In genomic region chr18:58995663-58996062, GRCh38 we compare ENCODE assay signal across 25 cellular contexts.
A peak's percentile ranks its signal among the peaks of the same experiment; 100 is the strongest.
DNase-seq lines count a peak whose midpoint lies in the region; ATAC-seq, FAIRE-seq and TF ChIP-seq lines count a peak whose summit lies in the region.
"Had no signal": no experiment of that assay in that cellular context is flagged by ENCODE, and none has a peak within 500 bp of the region (broad histone marks: within the 10 kb centered on the region; RNA-seq: fewer than 3 reads in every experiment).

No MANE protein-coding gene starts in this region.

- no peak overlapping the region for H3K9ac ChIP-seq in endothelial cell of umbilical vein (replicated peaks; ENCODE audit: extremely low read depth, insufficient read depth, low read length)
- H3K9ac ChIP-seq in neural progenitor cell = no peak overlapping the region
- H3K9ac ChIP-seq: BLaER1, parathyroid adenoma had no signal

- FAIRE-seq in endothelial cell of umbilical vein (lab: Jason Lieb, UNC) = no peak
- FAIRE-seq: A204.1, kidney, small intestine had no signal

- peaks cover 14 to 88% (median 77%) of the 10 kb centered on the region in 9 donors for H3K4me1 ChIP-seq in heart right ventricle
- H3K4me1 ChIP-seq in endothelial cell of umbilical vein (ENCODE audit: control insufficient read depth, extremely low read depth, insufficient read depth, low read length) = peaks cover 51% of the 10 kb centered on the region
- H3K4me1 ChIP-seq in neural progenitor cell = no peaks in the 10 kb centered on the region
- peaks cover 24% of the 10 kb centered on the region for H3K4me1 ChIP-seq in upper lobe of right lung
- H3K4me1 ChIP-seq: Caco-2, parathyroid adenoma had no signal

- H3K79me2 ChIP-seq in endothelial cell of umbilical vein (ENCODE audit: control insufficient read depth, insufficient read depth, low read length) (no peaks in the 10 kb centered on the region), neural progenitor cell (ENCODE audit: low read depth) (no peaks in the 10 kb centered on the region)
- H3K79me2 ChIP-seq: parathyroid adenoma had no signal

- H3K9me3 ChIP-seq in heart right ventricle (no peaks in the 10 kb centered on the region), endothelial cell of umbilical vein (replicated peaks; ENCODE audit: control insufficient read depth, insufficient read depth, low read length) (no peaks in the 10 kb centered on the region), neural progenitor cell (ENCODE audit: low read depth) (no peaks in the 10 kb centered on the region), upper lobe of right lung (no peaks in the 10 kb centered on the region)
- H3K9me3 ChIP-seq: Caco-2 had no signal

- POLR2A ChIA-PET in endothelial cell of umbilical vein (lab: Charles Lee) = no interaction called here

- no peaks in the 10 kb centered on the region for H3K9me1 ChIP-seq in endothelial cell of umbilical vein (replicated peaks; ENCODE audit: control insufficient read depth, extremely low read depth, insufficient read depth, low read length)

- TF ChIP-seq CTCF in heart right ventricle (IDR thresholded peaks at IDR 0.05) (no peak), endothelial cell of umbilical vein (IDR thresholded peaks at IDR 0.05; ENCODE audit: extremely low read depth in 1 of 2, insufficient read depth in 1 of 2, low read depth in 1 of 2, low read length in 2 of 2) (no peak), neural progenitor cell (IDR thresholded peaks at IDR 0.05) (no peak), upper lobe of right lung (IDR thresholded peaks at IDR 0.05) (no peak), type B pancreatic cell (conservative IDR thresholded peaks at IDR 0.05) (no peak)

- H3K4me1 Mint-ChIP-seq in neural progenitor cell (peaks cover 31% of the 10 kb centered on the region), type B pancreatic cell (ENCODE audit: unreplicated experiment) (peaks cover 10% of the 10 kb centered on the region)
- H3K4me1 Mint-ChIP-seq: naive thymus-derived CD4-positive, alpha-beta T cell; T-cell had no signal

- DNase-seq in heart right ventricle (no peak), Right ventricle myocardium superior (no peak), endothelial cell of umbilical vein (ENCODE audit: low read depth, low spot score) (no peak), neural progenitor cell (ENCODE audit: low spot score) (no peak), upper lobe of right lung (no peak), type B pancreatic cell (ENCODE audit: extremely low spot score, unreplicated experiment) (no peak), SKM-1 (lab: John Stamatoyannopoulos, UW; ENCODE audit: unreplicated experiment) (no peak)
- DNase-seq: activated CD8-positive, alpha-beta T cell treated with anti-CD3 and anti-CD28 coated beads, Interleukin-2, amount 10 ng/mL, durations not matched to agents 7 days and 5 days; activated gamma-delta T cell; Caco-2; kidney; naive thymus-derived CD4-positive, alpha-beta T cell; NCI-H1105; NCI-H774; small intestine; stimulated activated CD4-positive, alpha-beta T cell treated with anti-CD3 and anti-CD28 coated beads, Interleukin-2, amount 100 ng/mL, for 48 hours; stimulated activated naive CD4-positive, alpha-beta T cell; T-cell had no signal

- H3K36me3 Mint-ChIP-seq in neural progenitor cell (no peaks in the 10 kb centered on the region), type B pancreatic cell (no peaks in the 10 kb centered on the region)
- H3K36me3 Mint-ChIP-seq: naive thymus-derived CD4-positive, alpha-beta T cell; T-cell had no signal

- WGBS in heart right ventricle, 2 donors = 40 to 45% methylated on average over 5 of the region's 5 CpGs

- dilution Hi-C loops in endothelial cell of umbilical vein (cut with MboI; ENCODE audit: extremely low pct_ligation_motif_present, low sequenced_read_pairs) = no loop called here

- no peaks in the 10 kb centered on the region for H3K9me3 Mint-ChIP-seq in neural progenitor cell
- H3K9me3 Mint-ChIP-seq in type B pancreatic cell = peaks cover 5% of the 10 kb centered on the region
- H3K9me3 Mint-ChIP-seq: GM23338, T-cell had no signal

- CTCF ChIA-PET in endothelial cell of umbilical vein (lab: Charles Lee) = interaction anchor here (1.8 kb wide), 1 partner anchor 75 kb away, joined by 7 read pairs; no protein-coding TSS in a partner anchor

- H3K4me2 ChIP-seq in endothelial cell of umbilical vein (ENCODE audit: insufficient read depth, low read length) (peak overlapping the region; percentile 14), neural progenitor cell (no peak overlapping the region)
- H3K4me2 ChIP-seq: BLaER1 had no signal

- H4K20me1 ChIP-seq in endothelial cell of umbilical vein (replicated peaks; ENCODE audit: control insufficient read depth, extremely low read depth, insufficient read depth, low read length) = no peaks in the 10 kb centered on the region
- no peaks in the 10 kb centered on the region for H4K20me1 ChIP-seq in neural progenitor cell (ENCODE audit: low read depth)
- H4K20me1 ChIP-seq: BLaER1 had no signal

- intact Hi-C loops in heart right ventricle (cut with DNase I) = loop anchor here in 5 of 10 donors (5.0 to 10.0 kb wide), 5 partner anchors 52 to 213 kb away; partner anchors contain the start of gene ZNF532 (in 1 of the 5)
- intact Hi-C loops in Right ventricle myocardium superior (cut with DNase I) = no loop called here
- intact Hi-C loops in endothelial cell of umbilical vein (cut with micrococcal nuclease) = loop anchor here (1.0 to 5.0 kb wide), 3 partner anchors 131 to 892 kb away; partner anchors contain the start of gene ZNF532
- intact Hi-C loops in upper lobe of right lung (cut with DNase I) = no loop called here

- H3K36me3 ChIP-seq in heart right ventricle = no peaks in the 10 kb centered on the region
- H3K36me3 ChIP-seq in endothelial cell of umbilical vein (ENCODE audit: control insufficient read depth in 2 of 2, extremely low read depth in 1 of 2, insufficient read depth in 2 of 2, low read length in 2 of 2) = no peaks in the 10 kb centered on the region
- H3K36me3 ChIP-seq in neural progenitor cell = no peaks in the 10 kb centered on the region
- H3K36me3 ChIP-seq in upper lobe of right lung = no peaks in the 10 kb centered on the region
- H3K36me3 ChIP-seq: BLaER1, cardiac muscle cell had no signal

- H3K27ac Mint-ChIP-seq in neural progenitor cell (peak overlapping the region; percentile 43), type B pancreatic cell (no peak overlapping the region)
- H3K27ac Mint-ChIP-seq: activated CD8-positive, alpha-beta T cell treated with anti-CD3 and anti-CD28 coated beads, Interleukin-2, amount 10 ng/mL, durations not matched to agents 7 days and 5 days; GM23338; naive thymus-derived CD4-positive, alpha-beta T cell; T-cell had no signal

- H3K4me3 Mint-ChIP-seq in neural progenitor cell (no peak overlapping the region), type B pancreatic cell (no peak overlapping the region)
- H3K4me3 Mint-ChIP-seq: activated CD8-positive, alpha-beta T cell treated with anti-CD3 and anti-CD28 coated beads, Interleukin-2, amount 10 ng/mL, durations not matched to agents 7 days and 5 days; GM23338; naive thymus-derived CD4-positive, alpha-beta T cell; T-cell had no signal

- H3K27ac ChIP-seq in heart right ventricle = peak overlapping the region in 9 of 10 donors; percentile 70 to 94 (median 87)
- H3K27ac ChIP-seq in endothelial cell of umbilical vein (ENCODE audit: insufficient read depth, low read depth, low read length) = peak overlapping the region; percentile 5
- H3K27ac ChIP-seq in neural progenitor cell = no peak overlapping the region
- peak overlapping the region; percentile 6 for H3K27ac ChIP-seq in upper lobe of right lung
- H3K27ac ChIP-seq: BLaER1, cardiac muscle cell, parathyroid adenoma had no signal

- H2AFZ ChIP-seq in endothelial cell of umbilical vein (ENCODE audit: low read depth, low read length) = no peak overlapping the region
- no peak overlapping the region for H2AFZ ChIP-seq in neural progenitor cell (replicated peaks)
- H2AFZ ChIP-seq: GM23338, parathyroid adenoma had no signal

- no peak for TF ChIP-seq POLR2A in endothelial cell of umbilical vein (IDR thresholded peaks at IDR 0.05; ENCODE audit: low read depth, low read length)

- H3K27me3 Mint-ChIP-seq in neural progenitor cell (ENCODE audit: insufficient read depth, low read depth) (peaks cover 2% of the 10 kb centered on the region), type B pancreatic cell (no peaks in the 10 kb centered on the region)

- no peak for ATAC-seq in heart right ventricle
- no peak for ATAC-seq in Right ventricle myocardium superior (ENCODE audit: poor library complexity)
- no peak for ATAC-seq in upper lobe of right lung
- ATAC-seq in GM19397 (IDR thresholded peaks at IDR 0.05; ENCODE audit: unreplicated experiment) = no peak
- ATAC-seq: activated CD4-positive, CD25-positive, alpha-beta regulatory T cell treated with anti-CD3 and anti-CD28 coated beads, Interleukin-2, amount 50 U/mL, for 24 hours; activated CD8-positive, alpha-beta T cell treated with anti-CD3 and anti-CD28 coated beads, Interleukin-2, amount 10 ng/mL, durations not matched to agents 7 days and 5 days; GM23338; naive thymus-derived CD4-positive, alpha-beta T cell; T-cell had no signal

- no TSS peak for BruUV-seq in endothelial cell of umbilical vein (replicated peaks; lab: Mats Ljungman, UMichigan)

- H3K4me3 ChIP-seq in heart right ventricle (no peak overlapping the region), endothelial cell of umbilical vein (replicated peaks in 1 of 3; ENCODE audit: insufficient read depth in 1 of 3, low read depth in 1 of 3, low read length in 3 of 3) (no peak overlapping the region), neural progenitor cell (no peak overlapping the region), upper lobe of right lung (no peak overlapping the region)
- H3K4me3 ChIP-seq: BLaER1, cardiac muscle cell, GM23338 had no signal

- no peaks in the 10 kb centered on the region for H3K27me3 ChIP-seq in heart right ventricle
- no peaks in the 10 kb centered on the region for H3K27me3 ChIP-seq in endothelial cell of umbilical vein (ENCODE audit: control insufficient read depth in 2 of 2, insufficient read depth in 2 of 2, low read length in 2 of 2)
- H3K27me3 ChIP-seq in neural progenitor cell = no peaks in the 10 kb centered on the region
- no peaks in the 10 kb centered on the region for H3K27me3 ChIP-seq in upper lobe of right lung
- H3K27me3 ChIP-seq: BLaER1, cardiac muscle cell had no signal

- no peaks in the 10 kb centered on the region for H3F3A ChIP-seq in neural progenitor cell (ENCODE audit: low read depth)

TF ChIP-seq in endothelial cell of umbilical vein, 7 proteins besides CTCF, POLR2A, EP300 and RAD21:
- no peak for TF ChIP-seq JUN (IDR thresholded peaks at IDR 0.05; ENCODE audit: borderline replicate concordance, insufficient read depth, insufficient read length, low read depth)
- peak; percentile 26 for TF ChIP-seq FOS (IDR thresholded peaks at IDR 0.05; ENCODE audit: borderline replicate concordance, insufficient read depth, low read length)
